ENCODE assay signal across 1 cellular context in the genomic region with DNA sequence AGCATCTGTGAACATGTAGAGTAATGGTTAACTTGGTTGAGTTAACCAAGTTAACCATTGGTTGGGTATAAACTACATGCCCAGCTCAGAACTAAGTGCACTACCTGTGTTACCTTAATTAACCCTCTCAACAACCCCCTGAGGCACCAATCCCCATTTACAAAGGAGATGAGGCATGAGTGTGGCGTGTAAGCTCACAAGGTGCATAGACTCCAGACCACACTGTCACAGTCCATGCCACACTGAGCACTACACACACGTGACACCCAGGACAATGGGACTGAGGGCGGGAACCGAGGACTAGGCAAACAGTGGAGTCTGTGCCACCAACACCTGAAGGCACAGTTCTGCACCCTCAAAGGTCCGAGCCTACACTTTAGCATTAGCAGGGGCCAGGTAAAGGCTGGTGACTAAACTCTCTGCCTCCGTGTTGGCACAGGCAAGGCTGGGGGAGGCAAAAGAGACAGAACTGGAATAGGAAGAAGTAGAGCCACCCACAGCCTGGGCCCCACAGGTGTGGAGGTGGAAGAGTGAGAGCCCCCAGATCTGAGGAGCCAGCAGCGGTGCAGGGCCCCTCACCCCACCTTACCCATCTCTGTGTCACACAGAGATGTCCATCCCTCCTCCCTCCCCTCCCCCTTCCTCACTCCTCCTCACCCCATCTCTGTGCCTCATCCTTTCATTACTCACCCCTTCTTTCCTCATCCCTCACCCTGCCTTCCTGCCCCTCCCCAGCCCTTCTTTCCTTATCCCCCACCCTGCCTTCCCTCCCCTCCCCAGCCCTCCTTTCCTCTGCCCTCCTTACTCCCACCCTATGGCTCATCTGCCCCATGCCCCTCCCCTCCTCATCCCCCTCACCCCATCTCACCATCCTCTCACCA.
TF ChIP-seq lines count a peak whose summit lies in the region.

No MANE protein-coding gene starts in this region.

TF ChIP-seq in K562, 482 proteins besides CTCF, POLR2A, EP300 and RAD21 (continued from another document):
- TF ChIP-seq, protein P1, sequence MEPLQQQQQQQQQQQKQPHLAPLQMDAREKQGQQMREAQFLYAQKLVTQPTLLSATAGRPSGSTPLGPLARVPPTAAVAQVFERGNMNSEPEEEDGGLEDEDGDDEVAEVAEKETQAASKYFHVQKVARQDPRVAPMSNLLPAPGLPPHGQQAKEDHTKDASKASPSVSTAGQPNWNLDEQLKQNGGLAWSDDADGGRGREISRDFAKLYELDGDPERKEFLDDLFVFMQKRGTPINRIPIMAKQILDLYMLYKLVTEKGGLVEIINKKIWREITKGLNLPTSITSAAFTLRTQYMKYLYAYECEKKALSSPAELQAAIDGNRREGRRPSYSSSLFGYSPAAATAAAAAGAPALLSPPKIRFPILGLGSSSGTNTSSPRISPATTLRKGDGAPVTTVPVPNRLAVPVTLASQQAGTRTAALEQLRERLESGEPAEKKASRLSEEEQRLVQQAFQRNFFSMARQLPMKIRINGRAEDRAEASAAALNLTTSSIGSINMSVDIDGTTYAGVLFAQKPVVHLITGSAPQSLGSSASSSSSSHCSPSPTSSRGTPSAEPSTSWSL (CRISPR knock-in tag; IDR thresholded peaks at IDR 0.05; ENCODE audit: borderline replicate concordance): no peak
- TF ChIP-seq, protein P2, sequence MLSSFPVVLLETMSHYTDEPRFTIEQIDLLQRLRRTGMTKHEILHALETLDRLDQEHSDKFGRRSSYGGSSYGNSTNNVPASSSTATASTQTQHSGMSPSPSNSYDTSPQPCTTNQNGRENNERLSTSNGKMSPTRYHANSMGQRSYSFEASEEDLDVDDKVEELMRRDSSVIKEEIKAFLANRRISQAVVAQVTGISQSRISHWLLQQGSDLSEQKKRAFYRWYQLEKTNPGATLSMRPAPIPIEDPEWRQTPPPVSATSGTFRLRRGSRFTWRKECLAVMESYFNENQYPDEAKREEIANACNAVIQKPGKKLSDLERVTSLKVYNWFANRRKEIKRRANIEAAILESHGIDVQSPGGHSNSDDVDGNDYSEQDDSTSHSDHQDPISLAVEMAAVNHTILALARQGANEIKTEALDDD (IDR thresholded peaks at IDR 0.05): peak; percentile 83
- TF ChIP-seq CBFA2T3 (IDR thresholded peaks at IDR 0.05) (no peak), ELF4 (CRISPR knock-in tag; IDR thresholded peaks at IDR 0.05) (no peak), NR3C1 (CRISPR knock-in tag; IDR thresholded peaks at IDR 0.05) (no peak), HNRNPH1 (optimal IDR thresholded peaks at IDR 0.05; ENCODE audit: low read depth, low read length) (no peak), ZNF165 (CRISPR knock-in tag; IDR thresholded peaks at IDR 0.05; ENCODE audit: borderline replicate concordance) (no peak)
- TF ChIP-seq, protein P3, sequence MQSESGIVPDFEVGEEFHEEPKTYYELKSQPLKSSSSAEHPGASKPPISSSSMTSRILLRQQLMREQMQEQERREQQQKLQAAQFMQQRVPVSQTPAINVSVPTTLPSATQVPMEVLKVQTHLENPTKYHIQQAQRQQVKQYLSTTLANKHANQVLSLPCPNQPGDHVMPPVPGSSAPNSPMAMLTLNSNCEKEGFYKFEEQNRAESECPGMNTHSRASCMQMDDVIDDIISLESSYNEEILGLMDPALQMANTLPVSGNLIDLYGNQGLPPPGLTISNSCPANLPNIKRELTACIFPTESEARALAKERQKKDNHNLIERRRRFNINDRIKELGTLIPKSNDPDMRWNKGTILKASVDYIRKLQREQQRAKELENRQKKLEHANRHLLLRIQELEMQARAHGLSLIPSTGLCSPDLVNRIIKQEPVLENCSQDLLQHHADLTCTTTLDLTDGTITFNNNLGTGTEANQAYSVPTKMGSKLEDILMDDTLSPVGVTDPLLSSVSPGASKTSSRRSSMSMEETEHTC (IDR thresholded peaks at IDR 0.05): no peak
TF ChIP-seq in K562: peak in this region for 1.
